Comparison of ENCODE assay signal across 1 cellular context in the genomic region with DNA sequence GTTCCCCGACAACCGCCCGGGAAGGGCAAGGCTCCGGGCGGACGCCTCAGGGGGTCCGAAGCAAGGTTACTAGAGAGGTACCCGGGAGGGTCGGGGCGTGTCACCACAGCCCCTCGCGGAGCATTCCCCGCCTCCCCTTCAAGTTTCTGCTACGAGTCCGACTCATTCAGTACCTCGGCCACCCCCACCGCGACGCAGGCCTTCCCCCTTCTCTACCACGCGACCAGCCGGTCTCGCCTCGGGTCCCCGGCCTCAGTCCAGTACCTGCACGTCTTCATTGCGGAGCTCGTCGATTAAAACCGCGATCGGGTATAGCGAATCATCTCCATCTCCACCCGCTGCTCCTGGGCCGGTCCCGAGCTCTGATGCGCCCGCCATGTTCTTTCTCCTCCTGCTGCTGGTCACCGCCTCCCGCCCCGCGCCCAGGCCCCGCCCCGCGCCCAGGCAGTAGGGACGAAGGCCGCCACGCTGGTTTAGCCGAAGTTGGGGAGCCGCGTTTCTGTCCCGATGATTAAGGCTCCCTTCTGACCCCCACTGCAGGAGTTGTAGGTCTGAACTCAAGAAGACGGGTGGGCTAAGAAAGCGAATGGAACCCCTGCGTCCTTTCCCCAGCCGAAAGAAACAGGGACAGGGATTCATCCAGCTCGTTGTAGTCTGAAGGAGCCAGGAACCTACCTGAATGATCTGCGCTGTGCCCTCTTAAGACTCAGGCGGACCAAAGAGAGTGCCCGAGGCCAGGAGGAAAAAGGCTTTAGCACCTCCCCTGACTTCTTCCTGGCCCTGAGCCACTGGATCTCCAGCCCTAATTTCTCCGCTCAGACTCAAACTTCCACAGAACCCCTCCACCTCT.
TF ChIP-seq lines count a peak whose summit lies in the region.

Gene PPP2R1B, minus strand, starts transcription at position 406 of the 850 bp plus-strand sequence. Its CDS starts 28 bp downstream, at position 378.

TF ChIP-seq in HepG2, 621 proteins besides CTCF, POLR2A, EP300 and RAD21 (continued from another document and continues in another):
- TF ChIP-seq ZFP36 (IDR thresholded peaks at IDR 0.05; ENCODE audit: borderline replicate concordance, low read depth, low read length, partially characterized antibody) (no peak), ZNF335 (CRISPR knock-in tag; IDR thresholded peaks at IDR 0.05) (0 out of 2 replicates have a peak, but pooled peaks have one; percentile 13), PCBP1 (IDR thresholded peaks at IDR 0.05; ENCODE audit: borderline replicate concordance, low read depth, low read length) (no peak), PHB2 (IDR thresholded peaks at IDR 0.05; ENCODE audit: partially characterized antibody) (no peak), CHCHD3 (CRISPR knock-in tag; IDR thresholded peaks at IDR 0.05) (0 out of 2 replicates have a peak, but pooled peaks have one; percentile 52), ZNF775 (CRISPR knock-in tag; IDR thresholded peaks at IDR 0.05; ENCODE audit: borderline replicate concordance) (no peak), REXO4 (CRISPR knock-in tag; IDR thresholded peaks at IDR 0.05; ENCODE audit: borderline replicate concordance) (no peak), ZNF296 (CRISPR knock-in tag; conservative IDR thresholded peaks at IDR 0.05) (peak; percentile 75; the same call in 1 of the 2 replicates), MEF2D (CRISPR knock-in tag; IDR thresholded peaks at IDR 0.05) (peak; percentile 51; the same call in 1 of the 2 replicates), ZNF12 (CRISPR knock-in tag; IDR thresholded peaks at IDR 0.05) (no peak), CBX5 (CRISPR knock-in tag; IDR thresholded peaks at IDR 0.05; ENCODE audit: borderline replicate concordance) (no peak), ZNF644 (CRISPR knock-in tag; IDR thresholded peaks at IDR 0.05; ENCODE audit: low read depth) (no peak), KLF12 (CRISPR knock-in tag; IDR thresholded peaks at IDR 0.05; ENCODE audit: borderline replicate concordance) (peak; percentile 84; the same call in 1 of the 2 replicates), ZSCAN30 (CRISPR knock-in tag; IDR thresholded peaks at IDR 0.05) (0 out of 2 replicates have a peak, but pooled peaks have one; percentile 61), ZNF230 (CRISPR knock-in tag; IDR thresholded peaks at IDR 0.05) (peak; percentile 23; the same call in 1 of the 2 replicates), CENPT (CRISPR knock-in tag; IDR thresholded peaks at IDR 0.05; ENCODE audit: low read depth) (no peak), ZNF768 (CRISPR knock-in tag; IDR thresholded peaks at IDR 0.05) (no peak), ZNF792 (CRISPR knock-in tag; IDR thresholded peaks at IDR 0.05) (0 out of 2 replicates have a peak, but pooled peaks have one; percentile 37), HMG20B (CRISPR knock-in tag; conservative IDR thresholded peaks at IDR 0.05) (no peak), PRDM15 (CRISPR knock-in tag; IDR thresholded peaks at IDR 0.05) (no peak), ATF6 (CRISPR knock-in tag; conservative IDR thresholded peaks at IDR 0.05) (no peak), ZNF598 (CRISPR knock-in tag; IDR thresholded peaks at IDR 0.05; ENCODE audit: borderline replicate concordance) (peak; percentile 75; the same call in 1 of the 2 replicates), ZNF460 (CRISPR knock-in tag; IDR thresholded peaks at IDR 0.05; ENCODE audit: borderline replicate concordance) (no peak), KLF16 (CRISPR knock-in tag; IDR thresholded peaks at IDR 0.05) (peak in 1 of 2 experiments; percentile 51; a peak in 1 of 4 replicates), PAWR (CRISPR knock-in tag; IDR thresholded peaks at IDR 0.05; ENCODE audit: borderline replicate concordance) (no peak), SALL2 (CRISPR knock-in tag; IDR thresholded peaks at IDR 0.05) (peak; percentile 63; the same call in 1 of the 2 replicates), CAMTA2 (CRISPR knock-in tag; IDR thresholded peaks at IDR 0.05; ENCODE audit: borderline replicate concordance) (peak; percentile 82; the same call in 1 of the 2 replicates), ZNF609 (CRISPR knock-in tag; IDR thresholded peaks at IDR 0.05; ENCODE audit: borderline replicate concordance) (no peak; the same call in 1 of the 2 replicates), ZC3H4 (CRISPR knock-in tag; IDR thresholded peaks at IDR 0.05; ENCODE audit: borderline replicate concordance) (no peak), SETDB1 (CRISPR knock-in tag; IDR thresholded peaks at IDR 0.05; ENCODE audit: borderline replicate concordance) (no peak), ZNF329 (CRISPR knock-in tag; IDR thresholded peaks at IDR 0.05; ENCODE audit: low read depth) (no peak), NPAS2 (CRISPR knock-in tag; IDR thresholded peaks at IDR 0.05; ENCODE audit: borderline replicate concordance) (no peak), HOXA5 (CRISPR knock-in tag; IDR thresholded peaks at IDR 0.05) (peak; percentile 61; the same call in 1 of the 2 replicates), PRDM4 (CRISPR knock-in tag; IDR thresholded peaks at IDR 0.05; ENCODE audit: borderline replicate concordance) (no peak), JDP2 (CRISPR knock-in tag; IDR thresholded peaks at IDR 0.05; ENCODE audit: borderline replicate concordance) (no peak), PHF5A (CRISPR knock-in tag; IDR thresholded peaks at IDR 0.05; ENCODE audit: low read depth, unreplicated experiment) (no peak), ZNF441 (CRISPR knock-in tag; IDR thresholded peaks at IDR 0.05; ENCODE audit: borderline replicate concordance) (no peak), ZNF317 (CRISPR knock-in tag; IDR thresholded peaks at IDR 0.05) (peak; percentile 36; the same call in 1 of the 2 replicates), THAP11 (CRISPR knock-in tag; IDR thresholded peaks at IDR 0.05) (peak; percentile 29; the same call in 1 of the 2 replicates)
- TF ChIP-seq, protein P1, sequence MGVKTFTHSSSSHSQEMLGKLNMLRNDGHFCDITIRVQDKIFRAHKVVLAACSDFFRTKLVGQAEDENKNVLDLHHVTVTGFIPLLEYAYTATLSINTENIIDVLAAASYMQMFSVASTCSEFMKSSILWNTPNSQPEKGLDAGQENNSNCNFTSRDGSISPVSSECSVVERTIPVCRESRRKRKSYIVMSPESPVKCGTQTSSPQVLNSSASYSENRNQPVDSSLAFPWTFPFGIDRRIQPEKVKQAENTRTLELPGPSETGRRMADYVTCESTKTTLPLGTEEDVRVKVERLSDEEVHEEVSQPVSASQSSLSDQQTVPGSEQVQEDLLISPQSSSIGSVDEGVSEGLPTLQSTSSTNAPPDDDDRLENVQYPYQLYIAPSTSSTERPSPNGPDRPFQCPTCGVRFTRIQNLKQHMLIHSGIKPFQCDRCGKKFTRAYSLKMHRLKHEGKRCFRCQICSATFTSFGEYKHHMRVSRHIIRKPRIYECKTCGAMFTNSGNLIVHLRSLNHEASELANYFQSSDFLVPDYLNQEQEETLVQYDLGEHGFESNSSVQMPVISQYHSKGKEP (CRISPR knock-in tag; IDR thresholded peaks at IDR 0.05), result no peak; the same call in 1 of the 2 replicates
- TF ChIP-seq, protein P2, sequence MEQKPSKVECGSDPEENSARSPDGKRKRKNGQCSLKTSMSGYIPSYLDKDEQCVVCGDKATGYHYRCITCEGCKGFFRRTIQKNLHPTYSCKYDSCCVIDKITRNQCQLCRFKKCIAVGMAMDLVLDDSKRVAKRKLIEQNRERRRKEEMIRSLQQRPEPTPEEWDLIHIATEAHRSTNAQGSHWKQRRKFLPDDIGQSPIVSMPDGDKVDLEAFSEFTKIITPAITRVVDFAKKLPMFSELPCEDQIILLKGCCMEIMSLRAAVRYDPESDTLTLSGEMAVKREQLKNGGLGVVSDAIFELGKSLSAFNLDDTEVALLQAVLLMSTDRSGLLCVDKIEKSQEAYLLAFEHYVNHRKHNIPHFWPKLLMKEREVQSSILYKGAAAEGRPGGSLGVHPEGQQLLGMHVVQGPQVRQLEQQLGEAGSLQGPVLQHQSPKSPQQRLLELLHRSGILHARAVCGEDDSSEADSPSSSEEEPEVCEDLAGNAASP (CRISPR knock-in tag; IDR thresholded peaks at IDR 0.05; ENCODE audit: borderline replicate concordance), result no peak
